Comparison of ENCODE assay signal across 1 cellular context in genomic region chr7:36072620-36073019, GRCh38.
TF ChIP-seq lines count a peak whose summit lies in the region.

No MANE protein-coding gene starts in this region.

TF ChIP-seq in WTC11, 78 proteins besides CTCF, POLR2A, EP300 and RAD21 (continued from another document):
- TF ChIP-seq, protein P1, sequence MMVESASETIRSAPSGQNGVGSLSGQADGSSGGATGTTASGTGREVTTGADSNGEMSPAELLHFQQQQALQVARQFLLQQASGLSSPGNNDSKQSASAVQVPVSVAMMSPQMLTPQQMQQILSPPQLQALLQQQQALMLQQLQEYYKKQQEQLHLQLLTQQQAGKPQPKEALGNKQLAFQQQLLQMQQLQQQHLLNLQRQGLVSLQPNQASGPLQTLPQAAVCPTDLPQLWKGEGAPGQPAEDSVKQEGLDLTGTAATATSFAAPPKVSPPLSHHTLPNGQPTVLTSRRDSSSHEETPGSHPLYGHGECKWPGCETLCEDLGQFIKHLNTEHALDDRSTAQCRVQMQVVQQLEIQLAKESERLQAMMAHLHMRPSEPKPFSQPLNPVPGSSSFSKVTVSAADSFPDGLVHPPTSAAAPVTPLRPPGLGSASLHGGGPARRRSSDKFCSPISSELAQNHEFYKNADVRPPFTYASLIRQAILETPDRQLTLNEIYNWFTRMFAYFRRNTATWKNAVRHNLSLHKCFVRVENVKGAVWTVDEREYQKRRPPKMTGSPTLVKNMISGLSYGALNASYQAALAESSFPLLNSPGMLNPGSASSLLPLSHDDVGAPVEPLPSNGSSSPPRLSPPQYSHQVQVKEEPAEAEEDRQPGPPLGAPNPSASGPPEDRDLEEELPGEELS (CRISPR knock-in tag; IDR thresholded peaks at IDR 0.05): no peak
- TF ChIP-seq ZNF416 (CRISPR knock-in tag; IDR thresholded peaks at IDR 0.05): no peak
- TF ChIP-seq TEAD1 (CRISPR knock-in tag; IDR thresholded peaks at IDR 0.05): no peak
- TF ChIP-seq EMX1 (CRISPR knock-in tag; IDR thresholded peaks at IDR 0.05): no peak
- no peak for TF ChIP-seq GTF2I (CRISPR knock-in tag; conservative IDR thresholded peaks at IDR 0.05)
- TF ChIP-seq KAT7 (CRISPR knock-in tag; IDR thresholded peaks at IDR 0.05; ENCODE audit: borderline replicate concordance): no peak
- TF ChIP-seq, protein P2, sequence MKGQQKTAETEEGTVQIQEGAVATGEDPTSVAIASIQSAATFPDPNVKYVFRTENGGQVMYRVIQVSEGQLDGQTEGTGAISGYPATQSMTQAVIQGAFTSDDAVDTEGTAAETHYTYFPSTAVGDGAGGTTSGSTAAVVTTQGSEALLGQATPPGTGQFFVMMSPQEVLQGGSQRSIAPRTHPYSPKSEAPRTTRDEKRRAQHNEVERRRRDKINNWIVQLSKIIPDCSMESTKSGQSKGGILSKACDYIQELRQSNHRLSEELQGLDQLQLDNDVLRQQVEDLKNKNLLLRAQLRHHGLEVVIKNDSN (CRISPR knock-in tag; IDR thresholded peaks at IDR 0.05): no peak
- TF ChIP-seq CREB1 (CRISPR knock-in tag; IDR thresholded peaks at IDR 0.05): no peak
- TF ChIP-seq, protein P3, sequence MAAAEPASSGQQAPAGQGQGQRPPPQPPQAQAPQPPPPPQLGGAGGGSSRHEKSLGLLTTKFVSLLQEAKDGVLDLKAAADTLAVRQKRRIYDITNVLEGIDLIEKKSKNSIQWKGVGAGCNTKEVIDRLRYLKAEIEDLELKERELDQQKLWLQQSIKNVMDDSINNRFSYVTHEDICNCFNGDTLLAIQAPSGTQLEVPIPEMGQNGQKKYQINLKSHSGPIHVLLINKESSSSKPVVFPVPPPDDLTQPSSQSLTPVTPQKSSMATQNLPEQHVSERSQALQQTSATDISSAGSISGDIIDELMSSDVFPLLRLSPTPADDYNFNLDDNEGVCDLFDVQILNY (CRISPR knock-in tag; IDR thresholded peaks at IDR 0.05): no peak
